12 cellular contexts compared by ENCODE assay signal in the genomic region with DNA sequence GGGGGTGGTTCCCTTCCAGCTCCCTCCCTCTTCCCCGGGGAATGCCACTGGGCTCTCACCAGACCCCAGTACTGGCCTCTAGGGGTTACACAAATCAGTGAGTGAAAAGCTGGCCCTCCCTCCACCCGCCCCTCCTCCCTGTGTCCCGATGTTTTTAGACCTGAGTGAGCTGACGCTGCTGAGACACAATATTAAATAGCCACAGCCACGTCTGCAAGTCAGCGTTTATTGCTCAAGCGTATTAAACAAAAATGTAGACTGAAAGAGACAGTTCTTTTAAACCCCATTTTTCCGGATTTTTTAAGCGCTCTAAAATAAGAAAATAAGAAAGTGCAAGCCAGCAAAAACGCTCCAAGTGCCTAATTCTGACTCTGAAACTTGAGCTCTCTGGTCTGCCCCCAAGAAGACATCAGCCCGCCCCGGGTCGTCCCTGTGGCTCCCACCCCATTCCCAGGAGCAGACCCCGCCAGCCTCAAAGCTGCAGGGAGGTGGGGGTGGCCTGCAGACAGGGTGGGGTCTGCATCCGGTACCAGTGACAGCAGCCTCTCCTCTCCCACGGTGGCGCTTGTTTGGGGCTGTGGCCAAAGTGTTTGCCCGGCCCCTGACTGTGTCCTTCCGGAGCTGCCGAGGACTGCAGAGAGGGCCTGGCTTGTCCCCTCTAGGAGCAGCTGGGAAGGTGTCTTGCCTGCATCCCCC. TPM values are rescaled to one million over a fixed set of nuclear protein-coding genes. Genes with fewer than 3 reads are reported as not detected.
DNase-seq lines count a peak whose midpoint lies in the region; ATAC-seq, FAIRE-seq and TF ChIP-seq lines count a peak whose summit lies in the region.
"Had no signal": no experiment of that assay in that cellular context is flagged by ENCODE, and none has a peak within 500 bp of the region (broad histone marks: within the 10 kb centered on the region; RNA-seq: fewer than 3 reads in every experiment).

No MANE protein-coding gene starts in this region.

- DNase-seq in H54 (ENCODE audit: insufficient read length, low spot score) = peak; percentile 45
- DNase-seq in RPMI7951 (ENCODE audit: low read depth) = peak; percentile 6
- peak; percentile 20 to 58 for DNase-seq in foreskin fibroblast
- DNase-seq in progenitor cell of endocrine pancreas (ENCODE audit: low spot score, unreplicated experiment) = no peak
- no peak for DNase-seq in kidney tubule cell (ENCODE audit: low spot score)
- DNase-seq in NCI-H1417 (lab: John Stamatoyannopoulos, UW) = no peak
- DNase-seq in SIG-M5 treated with dmso at 0.1 percent for 504 hours (lab: John Stamatoyannopoulos, UW; ENCODE audit: unreplicated experiment) = no peak
- DNase-seq: activated CD8-positive, alpha-beta T cell treated with anti-CD3 and anti-CD28 coated beads, Interleukin-2, amount 10 ng/mL, durations not matched to agents 7 days and 5 days; NCI-H526 treated with DMSO at 0.1 percent for 48 hours; stimulated activated naive CD8-positive, alpha-beta T cell treated with anti-CD3 and anti-CD28 coated beads, Interleukin-15, amount 100 ng/mL, for 72 hours had no signal

- FAIRE-seq in H54 (lab: Jason Lieb, UNC) = no peak
- FAIRE-seq: GM12892 had no signal

- no peaks in the 10 kb centered on the region for H3K9me3 Mint-ChIP-seq in progenitor cell of endocrine pancreas (ENCODE audit: low read depth)

- H3K4me1 Mint-ChIP-seq in progenitor cell of endocrine pancreas (ENCODE audit: low read depth) = peaks cover 26% of the 10 kb centered on the region
- H3K4me1 Mint-ChIP-seq: stimulated activated naive CD8-positive, alpha-beta T cell treated with anti-CD3 and anti-CD28 coated beads, Interleukin-15, amount 100 ng/mL, for 72 hours had no signal

- no peaks in the 10 kb centered on the region for H3K36me3 Mint-ChIP-seq in progenitor cell of endocrine pancreas (ENCODE audit: insufficient read depth)

- no peak for ATAC-seq in GM18498 (IDR thresholded peaks at IDR 0.05; ENCODE audit: unreplicated experiment)
- ATAC-seq: activated CD8-positive, alpha-beta T cell treated with anti-CD3 and anti-CD28 coated beads, Interleukin-2, amount 10 ng/mL, durations not matched to agents 7 days and 5 days had no signal

- no peak for TF ChIP-seq CTCF in foreskin fibroblast (IDR thresholded peaks at IDR 0.05; ENCODE audit: low read depth, low read length)
- TF ChIP-seq CTCF in progenitor cell of endocrine pancreas (IDR thresholded peaks at IDR 0.05; ENCODE audit: unreplicated experiment) = peak; percentile 49

- H3K27me3 Mint-ChIP-seq in progenitor cell of endocrine pancreas = peaks cover 5% of the 10 kb centered on the region

- peak overlapping the region; percentile 92 for H3K27ac Mint-ChIP-seq in progenitor cell of endocrine pancreas
- H3K27ac Mint-ChIP-seq: activated CD8-positive, alpha-beta T cell treated with anti-CD3 and anti-CD28 coated beads, Interleukin-2, amount 10 ng/mL, durations not matched to agents 7 days and 5 days; stimulated activated naive CD8-positive, alpha-beta T cell treated with anti-CD3 and anti-CD28 coated beads, Interleukin-15, amount 100 ng/mL, for 72 hours had no signal

- TF ChIP-seq POLR2A in H54 (IDR thresholded peaks at IDR 0.05; ENCODE audit: low read depth, low read length) = no peak

- H3K4me3 Mint-ChIP-seq in progenitor cell of endocrine pancreas (ENCODE audit: low read depth) = peak overlapping the region; percentile 49
- H3K4me3 Mint-ChIP-seq: activated CD8-positive, alpha-beta T cell treated with anti-CD3 and anti-CD28 coated beads, Interleukin-2, amount 10 ng/mL, durations not matched to agents 7 days and 5 days; stimulated activated naive CD8-positive, alpha-beta T cell treated with anti-CD3 and anti-CD28 coated beads, Interleukin-15, amount 100 ng/mL, for 72 hours had no signal

- H3K4me3 ChIP-seq in foreskin fibroblast (ENCODE audit: low read depth in 1 of 2, low read length in 2 of 2) = no peak overlapping the region

RNA-seq across cellular contexts. Expression of a gene that starts 1.2 kb away (rescaled TPM):
- total RNA-seq in RPMI7951 (2014; rRNA removed; shearing (Covaris generic)) = not detected in 2 replicates
- total RNA-seq in progenitor cell of endocrine pancreas = not detected in 2 replicates
- total RNA-seq: activated CD8-positive, alpha-beta T cell treated with anti-CD3 and anti-CD28 coated beads, Interleukin-2, amount 10 ng/mL, durations not matched to agents 7 days and 5 days had no signal

RNA-seq across cellular contexts. Expression of a gene that starts 25.9 kb away (rescaled TPM):
- not detected in 2 replicates for total RNA-seq in RPMI7951 (2014; rRNA removed; shearing (Covaris generic))
- not detected in 2 replicates for total RNA-seq in progenitor cell of endocrine pancreas

RNA-seq across cellular contexts. Expression of a gene that starts 30.5 kb away (rescaled TPM):
- total RNA-seq in RPMI7951 (2014; rRNA removed; shearing (Covaris generic)) = 0.29 TPM in 1 of 2 replicates, not detected in the other
- total RNA-seq in progenitor cell of endocrine pancreas = 0.22 TPM in 1 of 2 replicates, not detected in the other
- total RNA-seq: activated CD8-positive, alpha-beta T cell treated with anti-CD3 and anti-CD28 coated beads, Interleukin-2, amount 10 ng/mL, durations not matched to agents 7 days and 5 days had no signal

RNA-seq across cellular contexts. Expression of a gene that starts 46.8 kb away (rescaled TPM):
- total RNA-seq in RPMI7951 (2014; rRNA removed; shearing (Covaris generic)) = not detected in 2 replicates
- 0.10 TPM in 1 of 2 replicates, not detected in the other for total RNA-seq in progenitor cell of endocrine pancreas
- total RNA-seq: activated CD8-positive, alpha-beta T cell treated with anti-CD3 and anti-CD28 coated beads, Interleukin-2, amount 10 ng/mL, durations not matched to agents 7 days and 5 days had no signal

Comparison
In these comparisons a context has a peak if more than half of its experiments do, and no peak if none do; other contexts are left out.
1. DNase-seq: peak in H54 (single experiment), RPMI7951 (single experiment) and foreskin fibroblast (2 of 2); none in progenitor cell of endocrine pancreas (single experiment), kidney tubule cell (single experiment), NCI-H1417 (0 of 3) and SIG-M5 treated with dmso at 0.1 percent for 504 hours (single experiment).